ENCODE assay signal across 18 cellular contexts in the genomic region with DNA sequence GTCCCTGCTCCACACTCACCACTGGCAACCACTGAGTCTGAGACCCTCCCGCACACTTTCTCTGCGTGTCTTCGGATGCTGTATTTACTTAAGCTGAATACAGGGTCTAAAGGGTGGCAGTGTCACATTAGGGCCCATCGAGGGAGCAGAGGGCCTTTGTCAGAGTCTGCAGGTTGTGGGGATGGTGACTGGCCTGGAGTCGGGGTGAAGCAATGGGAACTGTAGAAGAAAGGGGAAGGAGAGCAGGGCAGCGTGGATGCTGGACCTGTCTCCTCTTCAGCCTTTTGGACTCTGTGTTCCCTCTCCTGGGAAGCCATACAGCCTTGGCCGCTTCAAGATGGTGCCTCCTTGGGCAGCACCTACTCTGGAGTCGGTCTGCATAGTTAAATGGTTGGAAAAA.
"Had no signal": no experiment of that assay in that cellular context is flagged by ENCODE, and none has a peak within 500 bp of the region (broad histone marks: within the 10 kb centered on the region; RNA-seq: fewer than 3 reads in every experiment).

No MANE protein-coding gene starts in this region.

- H3K9me3 ChIP-seq: pancreas, SJSA1 had no signal

- H3K4me1 Mint-ChIP-seq: activated B cell treated with CpG ODN at 0.5 μM for 24 hours had no signal

- H3K27me3 Mint-ChIP-seq: activated naive CD8-positive, alpha-beta T cell had no signal

- H3K9me3 Mint-ChIP-seq: activated B cell treated with CpG ODN at 0.5 μM for 24 hours; activated CD8-positive, alpha-beta T cell treated with anti-CD3 and anti-CD28 coated beads for 36 hours; activated T-cell treated with anti-CD3 and anti-CD28 coated beads, Interleukin-2, amount 50 U/mL, for 4 hours; naive B cell had no signal

- H3K27me3 ChIP-seq: pancreas, SJSA1 had no signal

- H3K4me3 Mint-ChIP-seq: activated B cell treated with CpG ODN at 0.5 μM for 24 hours; activated CD8-positive, alpha-beta T cell treated with anti-CD3 and anti-CD28 coated beads for 36 hours; activated naive CD8-positive, alpha-beta T cell; activated T-cell treated with anti-CD3 and anti-CD28 coated beads, Interleukin-2, amount 50 U/mL, for 4 hours had no signal

- H3K4me1 ChIP-seq: SJSA1 had no signal

- H3K36me3 Mint-ChIP-seq: activated naive CD8-positive, alpha-beta T cell had no signal

- DNase-seq: activated B cell treated with CpG ODN at 0.5 μM for 24 hours; activated CD4-positive, alpha-beta T cell treated with anti-CD3 and anti-CD28 coated beads for 48 hours; activated CD8-positive, alpha-beta T cell treated with anti-CD3 and anti-CD28 coated beads for 36 hours; activated effector memory CD4-positive, alpha-beta T cell treated with anti-CD3 and anti-CD28 coated beads, Interleukin-2, amount 50 U/mL, for 16 hours; activated T-cell treated with anti-CD3 and anti-CD28 coated beads, Interleukin-2, amount 50 U/mL, for 4 hours; anterior cingulate cortex; glutamatergic neuron; naive B cell; pancreas; stimulated activated CD4-positive, alpha-beta T cell treated with anti-CD3 and anti-CD28 coated beads, Interleukin-4, amount 100 ng/mL, for 4 hours; stimulated activated CD8-positive, alpha-beta memory T cell treated with anti-CD3 and anti-CD28 coated beads, Interleukin-4, amount 100 ng/mL, for 48 hours; stimulated activated naive CD4-positive, alpha-beta T cell treated with Interleukin-2 at 50 U/mL for 16 hours; T-helper 2 cell had no signal

- ATAC-seq: activated CD8-positive, alpha-beta T cell treated with anti-CD3 and anti-CD28 coated beads for 36 hours; activated T-cell treated with anti-CD3 and anti-CD28 coated beads, Interleukin-2, amount 50 U/mL, for 4 hours; esophagus mucosa; left colon; pancreas had no signal

- H3K27ac ChIP-seq: pancreas, SJSA1 had no signal

- H3K27ac Mint-ChIP-seq: activated B cell treated with CpG ODN at 0.5 μM for 24 hours; activated CD8-positive, alpha-beta T cell treated with anti-CD3 and anti-CD28 coated beads for 36 hours; activated naive CD8-positive, alpha-beta T cell had no signal

- H3K4me3 ChIP-seq: pancreas, SJSA1, smooth muscle cell had no signal

- H3K36me3 ChIP-seq: pancreas, SJSA1 had no signal
